Comparison of ENCODE assay signal across 8 cellular contexts in the genomic region with DNA sequence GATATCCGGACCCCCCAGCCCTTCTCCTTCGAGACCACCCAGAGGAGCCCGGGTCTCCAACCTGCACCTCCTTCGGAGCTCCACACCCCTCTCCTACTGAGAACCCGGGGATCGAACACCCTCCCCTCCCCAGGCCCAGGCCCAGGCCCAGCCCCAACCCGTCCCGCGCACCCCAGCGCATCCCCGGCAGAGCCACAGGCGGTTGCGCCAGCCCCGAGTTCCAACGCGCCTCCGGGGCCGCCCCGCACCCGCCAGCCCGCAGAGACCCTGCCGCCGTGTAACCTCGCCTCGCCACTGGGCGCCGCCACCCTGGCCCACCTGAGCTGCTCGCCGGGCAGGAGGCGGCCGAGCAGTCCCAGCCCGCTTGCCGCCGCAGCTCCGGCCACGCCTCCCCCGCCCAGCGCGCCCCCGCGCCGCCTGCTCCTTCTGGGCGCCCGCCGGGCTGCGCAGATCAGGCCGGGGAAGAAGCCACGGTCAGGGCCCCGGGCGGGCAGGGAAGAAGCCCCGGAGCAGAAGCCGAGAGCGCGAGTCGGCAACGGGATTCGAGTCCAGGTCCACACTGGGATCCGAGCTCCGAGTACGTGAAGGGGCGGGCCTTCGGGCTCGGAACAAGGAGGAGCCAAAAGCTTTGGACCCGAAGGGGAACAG. TPM values are rescaled to one million over a fixed set of nuclear protein-coding genes. Genes with fewer than 3 reads are reported as not detected.
DNase-seq lines count a peak whose midpoint lies in the region; ATAC-seq and TF ChIP-seq lines count a peak whose summit lies in the region.

A gene with protein sequence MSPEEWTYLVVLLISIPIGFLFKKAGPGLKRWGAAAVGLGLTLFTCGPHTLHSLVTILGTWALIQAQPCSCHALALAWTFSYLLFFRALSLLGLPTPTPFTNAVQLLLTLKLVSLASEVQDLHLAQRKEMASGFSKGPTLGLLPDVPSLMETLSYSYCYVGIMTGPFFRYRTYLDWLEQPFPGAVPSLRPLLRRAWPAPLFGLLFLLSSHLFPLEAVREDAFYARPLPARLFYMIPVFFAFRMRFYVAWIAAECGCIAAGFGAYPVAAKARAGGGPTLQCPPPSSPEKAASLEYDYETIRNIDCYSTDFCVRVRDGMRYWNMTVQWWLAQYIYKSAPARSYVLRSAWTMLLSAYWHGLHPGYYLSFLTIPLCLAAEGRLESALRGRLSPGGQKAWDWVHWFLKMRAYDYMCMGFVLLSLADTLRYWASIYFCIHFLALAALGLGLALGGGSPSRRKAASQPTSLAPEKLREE (minus strand): TSS at position 561 of the 648 bp plus-strand sequence. CDS start 1,072 bp downstream, outside the sequence.

- ATAC-seq in GM19438 (IDR thresholded peaks at IDR 0.05; ENCODE audit: low read depth, unreplicated experiment), result peak; percentile 24
- ATAC-seq in HG03460 (IDR thresholded peaks at IDR 0.05; ENCODE audit: unreplicated experiment), result peak; percentile 21
- peak; percentile 2 for ATAC-seq in activated T-cell treated with anti-CD3 and anti-CD28 coated beads, Interleukin-2, amount 50 U/mL, for 4 hours
- ATAC-seq in heart right ventricle, result peak; percentile 0 to 7 (median 2)
- no peak for ATAC-seq in sciatic nerve

- H3K4me3 ChIP-seq in DOHH2 (ENCODE audit: low read length) (peak within 1 kb of the TSS; percentile 85), heart right ventricle (peak within 1 kb of the TSS; percentile 77 to 95 (median 86))

- H4K20me1 ChIP-seq in DOHH2 (ENCODE audit: control insufficient read depth, insufficient read depth, low read depth, low read length), result peaks cover 4% of the 10 kb centered on the region; the same call in 1 of the 2 replicates

- H3K27me3 Mint-ChIP-seq in activated T-cell treated with anti-CD3 and anti-CD28 coated beads, Interleukin-2, amount 50 U/mL, for 4 hours (ENCODE audit: low read depth), result no peaks in the 10 kb centered on the region

- H3K4me1 ChIP-seq in DOHH2 (ENCODE audit: control insufficient read depth, low read length) (peaks cover 19% of the 10 kb centered on the region), heart right ventricle (peaks cover 10 to 30% (median 22%) of the 10 kb centered on the region in 9 donors)

- peaks cover 14% of the 10 kb centered on the region for H3K36me3 Mint-ChIP-seq in activated T-cell treated with anti-CD3 and anti-CD28 coated beads, Interleukin-2, amount 50 U/mL, for 4 hours (ENCODE audit: insufficient read depth)

- H3F3A ChIP-seq in DOHH2 (ENCODE audit: control insufficient read depth, insufficient read depth), result no peaks in the 10 kb centered on the region; the same call in 1 of the 2 replicates

- TF ChIP-seq CTCF in DOHH2 (IDR thresholded peaks at IDR 0.05; ENCODE audit: low read depth, low read length, poor library complexity, severe bottlenecking) (peak; percentile 50), heart right ventricle (IDR thresholded peaks at IDR 0.05) (peak in 6 of 9 donors; percentile 7 to 61 (median 38))

- H3K9me2 ChIP-seq in DOHH2 (replicated peaks; ENCODE audit: control insufficient read depth, low read length), result no peaks in the 10 kb centered on the region

- H3K4me3 Mint-ChIP-seq in activated T-cell treated with anti-CD3 and anti-CD28 coated beads, Interleukin-2, amount 50 U/mL, for 4 hours, result peak within 1 kb of the TSS; percentile 87

- 0% methylated on average over 58 to 64 of the region's 64 CpGs for WGBS in heart right ventricle, 2 donors

- H3K4me2 ChIP-seq in DOHH2 (ENCODE audit: low read length), result peak within 1 kb of the TSS; percentile 95

- intact Hi-C loops in heart right ventricle (cut with DNase I), result no loop called here
- intact Hi-C loops in sciatic nerve (cut with DNase I), result no loop called here

- H3K4me1 Mint-ChIP-seq in activated T-cell treated with anti-CD3 and anti-CD28 coated beads, Interleukin-2, amount 50 U/mL, for 4 hours (ENCODE audit: low read depth), result peaks cover 37% of the 10 kb centered on the region

- no peak for DNase-seq in activated T-cell treated with anti-CD3 and anti-CD28 coated beads, Interleukin-2, amount 50 U/mL, for 4 hours
- DNase-seq in heart right ventricle, result no peak
- DNase-seq in sciatic nerve (ENCODE audit: low spot score), result no peak
- no peak for DNase-seq in HCEC 1CT
- no peak for DNase-seq in midbrain (lab: John Stamatoyannopoulos, UW)

- no peaks in the 10 kb centered on the region for H3K9me3 ChIP-seq in DOHH2 (ENCODE audit: control insufficient read depth, insufficient read depth, low read length)
- H3K9me3 ChIP-seq in heart right ventricle, result no peaks in the 10 kb centered on the region

- H3K36me3 ChIP-seq in DOHH2 (ENCODE audit: control insufficient read depth, low read length), result peaks cover 25% of the 10 kb centered on the region
- peaks cover 0 to 37% (median 8%) of the 10 kb centered on the region in 9 donors for H3K36me3 ChIP-seq in heart right ventricle

- H3K27me3 ChIP-seq in DOHH2 (ENCODE audit: control insufficient read depth, low read length), result no peaks in the 10 kb centered on the region
- H3K27me3 ChIP-seq in heart right ventricle, result no peaks in the 10 kb centered on the region

- peak within 1 kb of the TSS; percentile 83 for H3K27ac ChIP-seq in DOHH2 (ENCODE audit: low read depth, low read length)
- peak within 1 kb of the TSS; percentile 92 to 100 (median 96) for H3K27ac ChIP-seq in heart right ventricle

- H3K9me3 Mint-ChIP-seq in activated T-cell treated with anti-CD3 and anti-CD28 coated beads, Interleukin-2, amount 50 U/mL, for 4 hours, result no peaks in the 10 kb centered on the region

- peaks cover 29% of the 10 kb centered on the region for H3K79me2 ChIP-seq in DOHH2 (ENCODE audit: control insufficient read depth, low read length)

RNA-seq across cellular contexts. Expression of the gene that starts here (rescaled TPM):
- total RNA-seq in activated T-cell treated with anti-CD3 and anti-CD28 coated beads, Interleukin-2, amount 50 U/mL, for 4 hours, result 100 to 1,000 TPM in 2 of 3 donors, 10 to 100 TPM in 1; 96.3 to 122 (median 108) TPM
- 10 to 100 TPM; 12.3 to 29.4 (median 15.5) TPM for total RNA-seq in heart right ventricle
- 10 to 100 TPM in 1 of 2 donors, 1 to 10 TPM in 1; 7.7 to 17.0 TPM for polyA plus RNA-seq in heart right ventricle
- 56.0 TPM for total RNA-seq in sciatic nerve
